In the genomic region with DNA sequence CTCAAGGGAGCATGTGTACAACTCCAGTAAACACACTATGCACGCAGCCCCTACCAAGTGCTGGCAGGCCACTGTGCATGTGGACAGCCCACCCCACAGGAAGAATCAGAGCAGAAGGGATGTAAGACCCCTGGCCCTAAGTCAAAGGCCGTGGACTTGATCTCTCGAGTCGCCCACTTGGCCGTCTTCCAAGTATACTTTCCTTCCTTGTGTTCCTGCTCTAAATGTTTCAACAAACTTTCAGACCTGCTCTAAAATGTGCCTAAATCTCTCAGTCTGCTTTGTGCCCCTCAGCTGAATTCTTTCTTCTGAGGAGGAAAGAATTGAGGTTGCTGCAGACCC, we compare ENCODE assay signal across 2 cellular contexts.
A peak's percentile ranks its signal among the peaks of the same experiment; 100 is the strongest.
TF ChIP-seq lines count a peak whose summit lies in the region.

No MANE protein-coding gene starts in this region.

TF ChIP-seq in HEK293, 187 proteins besides CTCF, POLR2A, EP300 and RAD21:
- TF ChIP-seq ZNF146 (tag by site-specific recombination; IDR thresholded peaks at IDR 0.05) (no peak), ZBTB48 (tag by site-specific recombination; IDR thresholded peaks at IDR 0.05) (peak; percentile 39; the same call in 1 of the 2 replicates)

TF ChIP-seq in K562, 482 proteins besides CTCF, POLR2A, EP300 and RAD21:
- TF ChIP-seq MYBL2 (IDR thresholded peaks at IDR 0.05; ENCODE audit: low read depth) (no peak), MYBL2 (CRISPR knock-in tag; IDR thresholded peaks at IDR 0.05; ENCODE audit: borderline replicate concordance) (no peak), NFIC (IDR thresholded peaks at IDR 0.05) (peak; percentile 67)
